ENCODE assay signal across 29 cellular contexts in genomic region chr16:65876624-65877023, GRCh38.
"Had no signal": no experiment of that assay in that cellular context is flagged by ENCODE, and none has a peak within 500 bp of the region (broad histone marks: within the 10 kb centered on the region; RNA-seq: fewer than 3 reads in every experiment).

No MANE protein-coding gene starts in this region.

- H3K4me3 Mint-ChIP-seq: activated CD4-positive, alpha-beta memory T cell treated with anti-CD3 and anti-CD28 coated beads for 36 hours; activated naive CD4-positive, alpha-beta T cell treated with anti-CD3 and anti-CD28 coated beads, Interleukin-2, amount 10 ng/mL, durations not matched to agents 7 days and 5 days; activated naive CD8-positive, alpha-beta T cell treated with anti-CD3 and anti-CD28 coated beads, Interleukin-2, amount 10 ng/mL, durations not matched to agents 7 days and 5 days; activated T-helper 1 cell treated with anti-CD3 and anti-CD28 coated beads, Interleukin-12 subunit alpha, Interleukin-12 subunit beta, Interleukin-2, Interleukin-4 antibody, amounts not matched to agents 30 ng/mL and 10 ng/mL and 1 ng/mL, durations not matched to agents 14 hours and 24 hours and 36 hours; endodermal cell; natural killer cell treated with Interleukin-12 subunit alpha and Interleukin-12 subunit beta and Interleukin-15 and Interleukin-18, amount 100 ng/mL, for 72 hours; T-helper 17 cell had no signal

- H3K27me3 Mint-ChIP-seq: activated CD4-positive, alpha-beta memory T cell treated with anti-CD3 and anti-CD28 coated beads for 36 hours; activated naive CD4-positive, alpha-beta T cell treated with anti-CD3 and anti-CD28 coated beads, Interleukin-2, amount 10 ng/mL, durations not matched to agents 7 days and 5 days; activated naive CD8-positive, alpha-beta T cell treated with anti-CD3 and anti-CD28 coated beads, Interleukin-2, amount 10 ng/mL, durations not matched to agents 7 days and 5 days had no signal

- H3K27ac Mint-ChIP-seq: activated CD4-positive, alpha-beta memory T cell treated with anti-CD3 and anti-CD28 coated beads for 36 hours; activated naive CD4-positive, alpha-beta T cell treated with anti-CD3 and anti-CD28 coated beads, Interleukin-2, amount 10 ng/mL, durations not matched to agents 7 days and 5 days; activated naive CD8-positive, alpha-beta T cell treated with anti-CD3 and anti-CD28 coated beads, Interleukin-2, amount 10 ng/mL, durations not matched to agents 7 days and 5 days; activated T-helper 1 cell treated with anti-CD3 and anti-CD28 coated beads, Interleukin-12 subunit alpha, Interleukin-12 subunit beta, Interleukin-2, Interleukin-4 antibody, amounts not matched to agents 30 ng/mL and 10 ng/mL and 1 ng/mL, durations not matched to agents 14 hours and 24 hours and 36 hours; endodermal cell; natural killer cell treated with Interleukin-12 subunit alpha and Interleukin-12 subunit beta and Interleukin-15 and Interleukin-18, amount 100 ng/mL, for 72 hours; T-helper 17 cell had no signal

- H3K27me3 ChIP-seq: brain microvascular endothelial cell, suprapubic skin, tibial artery, upper lobe of right lung had no signal

- H3K4me1 ChIP-seq: left ventricle myocardium inferior, suprapubic skin, tibial artery, upper lobe of right lung had no signal

- H3K4me1 Mint-ChIP-seq: activated naive CD4-positive, alpha-beta T cell treated with anti-CD3 and anti-CD28 coated beads, Interleukin-2, amount 10 ng/mL, durations not matched to agents 7 days and 5 days; activated naive CD8-positive, alpha-beta T cell treated with anti-CD3 and anti-CD28 coated beads, Interleukin-2, amount 10 ng/mL, durations not matched to agents 7 days and 5 days; T-helper 17 cell had no signal

- H3K36me3 Mint-ChIP-seq: activated CD4-positive, alpha-beta memory T cell treated with anti-CD3 and anti-CD28 coated beads for 36 hours; activated naive CD4-positive, alpha-beta T cell treated with anti-CD3 and anti-CD28 coated beads, Interleukin-2, amount 10 ng/mL, durations not matched to agents 7 days and 5 days; activated naive CD8-positive, alpha-beta T cell treated with anti-CD3 and anti-CD28 coated beads, Interleukin-2, amount 10 ng/mL, durations not matched to agents 7 days and 5 days; natural killer cell treated with Interleukin-12 subunit alpha and Interleukin-12 subunit beta and Interleukin-15 and Interleukin-18, amount 100 ng/mL, for 72 hours had no signal

- H3K4me3 ChIP-seq: left ventricle myocardium inferior, lung, mucosa of descending colon, suprapubic skin, tibial artery, upper lobe of right lung had no signal

- H3K27ac ChIP-seq: brain microvascular endothelial cell, left ventricle myocardium inferior, suprapubic skin, tibial artery, upper lobe of right lung, WERI-Rb-1 had no signal

- H3K9me3 ChIP-seq: left ventricle myocardium inferior, mucosa of descending colon, suprapubic skin, tibial artery, upper lobe of right lung had no signal

- DNase-seq: activated CD4-positive, alpha-beta memory T cell treated with anti-CD3 and anti-CD28 coated beads for 36 hours; activated CD4-positive, alpha-beta T cell treated with anti-CD3 and anti-CD28 coated beads for 48 hours; activated CD8-positive, alpha-beta memory T cell treated with anti-CD3 and anti-CD28 coated beads, Interleukin-2, amount 50 U/mL, for 4 hours; activated gamma-delta T cell; activated naive CD4-positive, alpha-beta T cell treated with anti-CD3 and anti-CD28 coated beads, Interleukin-2, amount 10 ng/mL, durations not matched to agents 7 days and 5 days; activated naive CD8-positive, alpha-beta T cell treated with anti-CD3 and anti-CD28 coated beads, Interleukin-2, amount 10 ng/mL, durations not matched to agents 7 days and 5 days; activated T-cell treated with anti-CD3 and anti-CD28 coated beads, Interleukin-2, amount 50 U/mL, for 1 hour; brain microvascular endothelial cell; cortex of kidney; endodermal cell; left ventricle myocardium inferior; mesendoderm; mucosa of descending colon; posterior cingulate gyrus; right cardiac atrium; stimulated activated CD4-positive, alpha-beta T cell treated with anti-CD3 and anti-CD28 coated beads, Interleukin-15, amount 100 ng/mL, for 24 hours; stimulated activated CD4-positive, alpha-beta T cell treated with anti-CD3 and anti-CD28 coated beads, Interleukin-2, amount 100 ng/mL, for 24 hours; stimulated activated naive CD4-positive, alpha-beta T cell; T-helper 17 cell; T1000; tibial artery; upper lobe of right lung; WERI-Rb-1 had no signal

- ATAC-seq: activated CD4-positive, CD25-positive, alpha-beta regulatory T cell treated with anti-CD3 and anti-CD28 coated beads, Interleukin-2, amount 50 U/mL, for 24 hours; esophagus mucosa; mucosa of descending colon; natural killer cell treated with Interleukin-12 subunit alpha and Interleukin-12 subunit beta and Interleukin-15 and Interleukin-18, amount 100 ng/mL, for 72 hours; right cardiac atrium; T-helper 17 cell; upper lobe of right lung had no signal

- H3K36me3 ChIP-seq: brain microvascular endothelial cell, left ventricle myocardium inferior, suprapubic skin, tibial artery, upper lobe of right lung, WERI-Rb-1 had no signal

- H3K9me3 Mint-ChIP-seq: activated CD4-positive, alpha-beta memory T cell treated with anti-CD3 and anti-CD28 coated beads for 36 hours; activated naive CD4-positive, alpha-beta T cell treated with anti-CD3 and anti-CD28 coated beads, Interleukin-2, amount 10 ng/mL, durations not matched to agents 7 days and 5 days; activated naive CD8-positive, alpha-beta T cell treated with anti-CD3 and anti-CD28 coated beads, Interleukin-2, amount 10 ng/mL, durations not matched to agents 7 days and 5 days; activated T-helper 1 cell treated with anti-CD3 and anti-CD28 coated beads, Interleukin-12 subunit alpha, Interleukin-12 subunit beta, Interleukin-2, Interleukin-4 antibody, amounts not matched to agents 30 ng/mL and 10 ng/mL and 1 ng/mL, durations not matched to agents 14 hours and 24 hours and 36 hours; endodermal cell; natural killer cell treated with Interleukin-12 subunit alpha and Interleukin-12 subunit beta and Interleukin-15 and Interleukin-18, amount 100 ng/mL, for 72 hours had no signal
